20 cellular contexts compared by ENCODE assay signal in the genomic region with DNA sequence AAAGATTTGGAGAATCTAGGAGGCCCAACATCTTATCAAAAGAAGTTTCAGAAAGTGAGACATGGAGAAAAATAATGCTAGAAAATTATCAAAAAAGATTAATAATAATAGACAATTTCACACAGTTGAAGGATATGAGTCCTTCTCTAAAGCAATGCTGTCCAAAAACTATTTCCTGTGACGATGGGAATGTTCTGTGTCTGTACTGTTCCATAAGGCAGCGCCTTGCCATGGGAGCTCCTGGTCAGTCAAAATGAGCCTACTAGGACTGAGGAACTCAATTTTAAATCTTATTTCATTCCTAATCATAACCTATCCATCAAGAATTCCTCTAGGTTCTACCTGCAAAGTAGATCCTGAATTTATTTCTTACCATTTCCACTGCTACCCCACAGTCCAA. TPM values are rescaled to one million over a fixed set of nuclear protein-coding genes. Genes with fewer than 3 reads are reported as not detected.
DNase-seq lines count a peak whose midpoint lies in the region; ATAC-seq, FAIRE-seq and TF ChIP-seq lines count a peak whose summit lies in the region.
"Had no signal": no experiment of that assay in that cellular context is flagged by ENCODE, and none has a peak within 500 bp of the region (broad histone marks: within the 10 kb centered on the region; RNA-seq: fewer than 3 reads in every experiment).

No MANE protein-coding gene starts in this region.

- H3K4me3 Mint-ChIP-seq in endodermal cell, result no peak overlapping the region
- H3K4me3 Mint-ChIP-seq: CD8-positive, alpha-beta T cell; H9 had no signal

- H3K27me3 ChIP-seq in endodermal cell (ENCODE audit: control insufficient read depth, insufficient read depth, low read length, poor library complexity, severe bottlenecking), result no peaks in the 10 kb centered on the region
- H3K27me3 ChIP-seq in gastrocnemius medialis, result no peaks in the 10 kb centered on the region
- H3K27me3 ChIP-seq: BE2C had no signal

- no peaks in the 10 kb centered on the region for H3K4me1 Mint-ChIP-seq in endodermal cell
- H3K4me1 Mint-ChIP-seq: H9 had no signal

- no peaks in the 10 kb centered on the region for H3K4me1 ChIP-seq in endodermal cell (ENCODE audit: control insufficient read depth, insufficient read depth, low read length)
- peaks cover 40 to 55% of the 10 kb centered on the region in 2 donors for H3K4me1 ChIP-seq in gastrocnemius medialis

- WGBS in endodermal cell (ENCODE audit: insufficient coverage in 1 of 2, insufficient read length in 1 of 2), 2 experiments, result 97 to 100% methylated on average over 2 of the region's 2 CpGs

- in situ Hi-C loops in gastrocnemius medialis (cut with MboI; ENCODE audit: low sequenced_read_pairs in 4 of 4), result no loop called here

- TF ChIP-seq POLR2A in H54 (IDR thresholded peaks at IDR 0.05; ENCODE audit: low read depth, low read length) (no peak), gastrocnemius medialis (IDR thresholded peaks at IDR 0.05) (no peak)

- TF ChIP-seq CTCF in cardiac fibroblast (IDR thresholded peaks at IDR 0.05; ENCODE audit: low read depth, low read length), result no peak
- no peak for TF ChIP-seq CTCF in endodermal cell (conservative IDR thresholded peaks at IDR 0.05)
- no peak for TF ChIP-seq CTCF in gastrocnemius medialis (IDR thresholded peaks at IDR 0.05 in 4 of 5, conservative IDR thresholded peaks at IDR 0.05 in 1 of 5)
- no peak for TF ChIP-seq CTCF in GM10266 (IDR thresholded peaks at IDR 0.05; ENCODE audit: control insufficient read depth, insufficient read depth, low read depth, missing control alignments)

- intact Hi-C loops in gastrocnemius medialis (cut with DNase I; ENCODE audit: low total_unique reads), result no loop called here

- no peak overlapping the region for H3K9ac ChIP-seq in endodermal cell (ENCODE audit: extremely low read depth, low read length, poor library complexity, severe bottlenecking)
- H3K9ac ChIP-seq: GM23248 had no signal

- FAIRE-seq in H54 (lab: Jason Lieb, UNC), result peak; percentile 33
- FAIRE-seq: A549, GM19239 had no signal

- H3K27ac ChIP-seq in endodermal cell (ENCODE audit: low read depth, low read length) (no peak overlapping the region), gastrocnemius medialis (peak overlapping the region in 3 of 4 donors; percentile 10 to 24 (median 17))
- H3K27ac ChIP-seq: A549, C4-2B, GM23248 had no signal

- H3K27ac Mint-ChIP-seq in endodermal cell, result peak overlapping the region; percentile 39

- ATAC-seq in gastrocnemius medialis (no peak), GM21447 (IDR thresholded peaks at IDR 0.05; ENCODE audit: unreplicated experiment) (no peak)
- ATAC-seq: A549; CD8-positive, alpha-beta T cell had no signal

- peaks cover 10% of the 10 kb centered on the region for H3K9me3 ChIP-seq in endodermal cell (ENCODE audit: control insufficient read depth, low read length)
- no peaks in the 10 kb centered on the region for H3K9me3 ChIP-seq in gastrocnemius medialis
- H3K9me3 ChIP-seq: A549, Caco-2 had no signal

- H3K27me3 Mint-ChIP-seq in endodermal cell (ENCODE audit: insufficient read depth), result no peaks in the 10 kb centered on the region

- H3K36me3 ChIP-seq in endodermal cell (ENCODE audit: control insufficient read depth, insufficient read depth, low read length) (peaks cover 23% of the 10 kb centered on the region), gastrocnemius medialis (no peaks in the 10 kb centered on the region)

- no peak overlapping the region for H3K4me3 ChIP-seq in cardiac fibroblast (replicated peaks in 1 of 2; ENCODE audit: low read depth in 2 of 2, low read length in 2 of 2)
- H3K4me3 ChIP-seq in endodermal cell (ENCODE audit: low read length), result no peak overlapping the region
- H3K4me3 ChIP-seq in gastrocnemius medialis, result no peak overlapping the region
- H3K4me3 ChIP-seq: A549, GM23248 had no signal

- DNase-seq in H54 (ENCODE audit: insufficient read length, low spot score) (no peak), cardiac fibroblast (ENCODE audit: low read depth in 2 of 2) (peak; percentile 32 to 33), endodermal cell (no peak), gastrocnemius medialis (no peak), GM10266 (ENCODE audit: extremely low spot score) (no peak), COLO668 (lab: John Stamatoyannopoulos, UW; ENCODE audit: unreplicated experiment) (no peak)
- DNase-seq: BE2C; Caco-2; CD8-positive, alpha-beta T cell; DND-41; GDM1; GM23248; H9; IMR-90 had no signal

- H3K36me3 Mint-ChIP-seq in endodermal cell (ENCODE audit: low read depth), result peaks cover 44% of the 10 kb centered on the region

- H3K9me3 Mint-ChIP-seq in endodermal cell, result peaks cover 8% of the 10 kb centered on the region
- H3K9me3 Mint-ChIP-seq: CD8-positive, alpha-beta T cell had no signal

RNA-seq across cellular contexts. Expression of a gene that starts 49.0 kb away (rescaled TPM):
- total RNA-seq in endodermal cell (not detected), gastrocnemius medialis (100 to 1,000 TPM; 120 to 203 (median 154) TPM)
- polyA plus RNA-seq in endodermal cell (2013, experiment 1 of 2), result 1.00 TPM
- 1.1 TPM for polyA plus RNA-seq in endodermal cell (2013, experiment 2 of 2)
- total RNA-seq: Caco-2; CD8-positive, alpha-beta T cell; GM23248; H9; HT-29; IMR-90 had no signal
- polyA plus RNA-seq: AG04450, GM23248, IMR-90 had no signal

Comparison
In these comparisons a context has a peak if more than half of its experiments do, and no peak if none do; other contexts are left out.
1. DNase-seq: peak in cardiac fibroblast (2 of 2); none in H54 (single experiment), endodermal cell (single experiment), gastrocnemius medialis (0 of 2), GM10266 (single experiment) and COLO668 (single experiment).
2. RNA of a gene that starts 49.0 kb away (total RNA-seq): 120 to 203 TPM in gastrocnemius medialis; not detected in endodermal cell; every median in the first group is over 100 times any median in the second.